20 cellular contexts compared by ENCODE assay signal in the genomic region with DNA sequence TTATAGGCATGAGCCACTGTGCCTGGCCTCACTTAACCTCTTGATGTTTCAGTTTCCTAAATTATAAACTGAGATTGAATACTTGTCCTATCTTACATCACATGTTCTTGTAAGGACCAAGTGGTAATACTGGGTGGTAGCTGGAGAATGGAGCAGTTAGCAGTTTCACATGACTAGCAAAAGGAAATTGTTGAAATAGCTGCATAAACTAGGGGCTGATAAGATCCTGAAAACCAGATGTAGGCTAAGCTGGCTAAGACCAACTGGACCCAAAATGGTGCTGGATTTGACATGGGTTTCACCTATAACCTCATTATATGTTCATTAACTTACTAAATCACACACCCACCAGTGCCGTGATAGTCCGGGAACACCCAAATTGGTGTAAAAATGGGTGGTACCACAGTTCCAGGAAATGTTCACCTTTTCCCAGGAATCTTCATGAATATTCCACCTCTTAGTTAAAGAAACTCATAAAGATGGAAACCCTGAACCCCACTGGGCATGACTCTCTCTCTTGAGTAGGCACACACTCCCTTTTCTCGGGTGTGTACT.
"Had no signal": no experiment of that assay in that cellular context is flagged by ENCODE, and none has a peak within 500 bp of the region (broad histone marks: within the 10 kb centered on the region; RNA-seq: fewer than 3 reads in every experiment).

A gene with protein sequence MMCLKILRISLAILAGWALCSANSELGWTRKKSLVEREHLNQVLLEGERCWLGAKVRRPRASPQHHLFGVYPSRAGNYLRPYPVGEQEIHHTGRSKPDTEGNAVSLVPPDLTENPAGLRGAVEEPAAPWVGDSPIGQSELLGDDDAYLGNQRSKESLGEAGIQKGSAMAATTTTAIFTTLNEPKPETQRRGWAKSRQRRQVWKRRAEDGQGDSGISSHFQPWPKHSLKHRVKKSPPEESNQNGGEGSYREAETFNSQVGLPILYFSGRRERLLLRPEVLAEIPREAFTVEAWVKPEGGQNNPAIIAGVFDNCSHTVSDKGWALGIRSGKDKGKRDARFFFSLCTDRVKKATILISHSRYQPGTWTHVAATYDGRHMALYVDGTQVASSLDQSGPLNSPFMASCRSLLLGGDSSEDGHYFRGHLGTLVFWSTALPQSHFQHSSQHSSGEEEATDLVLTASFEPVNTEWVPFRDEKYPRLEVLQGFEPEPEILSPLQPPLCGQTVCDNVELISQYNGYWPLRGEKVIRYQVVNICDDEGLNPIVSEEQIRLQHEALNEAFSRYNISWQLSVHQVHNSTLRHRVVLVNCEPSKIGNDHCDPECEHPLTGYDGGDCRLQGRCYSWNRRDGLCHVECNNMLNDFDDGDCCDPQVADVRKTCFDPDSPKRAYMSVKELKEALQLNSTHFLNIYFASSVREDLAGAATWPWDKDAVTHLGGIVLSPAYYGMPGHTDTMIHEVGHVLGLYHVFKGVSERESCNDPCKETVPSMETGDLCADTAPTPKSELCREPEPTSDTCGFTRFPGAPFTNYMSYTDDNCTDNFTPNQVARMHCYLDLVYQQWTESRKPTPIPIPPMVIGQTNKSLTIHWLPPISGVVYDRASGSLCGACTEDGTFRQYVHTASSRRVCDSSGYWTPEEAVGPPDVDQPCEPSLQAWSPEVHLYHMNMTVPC (N-terminal part only) (plus strand): TSS at position 505 of the 555 bp plus-strand sequence. CDS start 93,148 bp downstream, outside the sequence.

- H3K9me3 Mint-ChIP-seq: activated naive CD8-positive, alpha-beta T cell treated with anti-CD3 and anti-CD28 coated beads, Interleukin-2, amount 10 ng/mL, durations not matched to agents 7 days and 5 days had no signal

- H3K36me3 ChIP-seq: adrenal gland, WERI-Rb-1 had no signal

- H3K27me3 Mint-ChIP-seq: central memory CD8-positive, alpha-beta T cell had no signal

- H3K4me1 ChIP-seq: adrenal gland, body of pancreas had no signal

- H3K4me1 Mint-ChIP-seq: activated naive CD8-positive, alpha-beta T cell treated with anti-CD3 and anti-CD28 coated beads, Interleukin-2, amount 10 ng/mL, durations not matched to agents 7 days and 5 days; central memory CD8-positive, alpha-beta T cell had no signal

- H3K27me3 ChIP-seq: adrenal gland, body of pancreas had no signal

- H3K4me3 ChIP-seq: adrenal gland, body of pancreas, SK-N-MC had no signal

- H3K27ac ChIP-seq: adrenal gland, body of pancreas, SK-N-MC, WERI-Rb-1 had no signal

- H3K36me3 Mint-ChIP-seq: activated naive CD8-positive, alpha-beta T cell treated with anti-CD3 and anti-CD28 coated beads, Interleukin-2, amount 10 ng/mL, durations not matched to agents 7 days and 5 days had no signal

- H3K4me3 Mint-ChIP-seq: activated CD8-positive, alpha-beta T cell treated with anti-CD3 and anti-CD28 coated beads, Interleukin-2, amount 10 ng/mL, durations not matched to agents 7 days and 5 days; activated naive CD8-positive, alpha-beta T cell treated with anti-CD3 and anti-CD28 coated beads, Interleukin-2, amount 10 ng/mL, durations not matched to agents 7 days and 5 days; central memory CD8-positive, alpha-beta T cell had no signal

- DNase-seq: activated CD4-positive, alpha-beta T cell treated with anti-CD3 and anti-CD28 coated beads for 4 hours; activated CD8-positive, alpha-beta memory T cell treated with anti-CD3 and anti-CD28 coated beads, Interleukin-2, amount 50 U/mL, for 48 hours; activated CD8-positive, alpha-beta T cell treated with anti-CD3 and anti-CD28 coated beads, Interleukin-2, amount 10 ng/mL, durations not matched to agents 7 days and 5 days; activated naive CD4-positive, alpha-beta T cell treated with anti-CD3 and anti-CD28 coated beads, Interleukin-2, amount 50 U/mL, for 16 hours; activated naive CD8-positive, alpha-beta T cell treated with anti-CD3 and anti-CD28 coated beads, Interleukin-2, amount 10 ng/mL, durations not matched to agents 7 days and 5 days; activated T-cell treated with anti-CD3 and anti-CD28 coated beads, Interleukin-2, amount 50 U/mL, for 1 hour; adrenal gland; aorta; body of pancreas; MM.1S; NCI-H1105; NCI-H1436; NCI-H1694 treated with DMSO at 0.1 percent for 48 hours; NCI-H2081; NCI-H524; SIG-M5; T-helper 1 cell; WERI-Rb-1 had no signal

- H3K9me3 ChIP-seq: adrenal gland, body of pancreas had no signal

- H3K27ac Mint-ChIP-seq: activated CD8-positive, alpha-beta T cell treated with anti-CD3 and anti-CD28 coated beads, Interleukin-2, amount 10 ng/mL, durations not matched to agents 7 days and 5 days; activated naive CD8-positive, alpha-beta T cell treated with anti-CD3 and anti-CD28 coated beads, Interleukin-2, amount 10 ng/mL, durations not matched to agents 7 days and 5 days had no signal
